14 cellular contexts compared by ENCODE assay signal in genomic region chr4:89048906-89049601, GRCh38. TPM values are rescaled to one million over a fixed set of nuclear protein-coding genes. Genes with fewer than 3 reads are reported as not detected.
DNase-seq lines count a peak whose midpoint lies in the region; ATAC-seq and TF ChIP-seq lines count a peak whose summit lies in the region.
"Had no signal": no experiment of that assay in that cellular context is flagged by ENCODE, and none has a peak within 500 bp of the region (broad histone marks: within the 10 kb centered on the region; RNA-seq: fewer than 3 reads in every experiment).

No MANE protein-coding gene starts in this region.

- no peak overlapping the region for H3K4me2 ChIP-seq in osteoblast (ENCODE audit: insufficient read depth, low read length)
- H3K4me2 ChIP-seq: BLaER1 treated with 17β-estradiol and CSF1 and Interleukin-3, amounts not matched to agents 10 nM and 100 nM; KMS-11 had no signal

- peaks cover 36% of the 10 kb centered on the region for H3K79me2 ChIP-seq in osteoblast (ENCODE audit: insufficient read depth, low read length)

- H3K27ac Mint-ChIP-seq in T-helper 17 cell = no peak overlapping the region
- H3K27ac Mint-ChIP-seq: CD4-positive, CD25-positive, alpha-beta regulatory T cell; H9 had no signal

- H2AFZ ChIP-seq in osteoblast (ENCODE audit: low read length) = no peak overlapping the region

- no peak overlapping the region for H3K4me3 Mint-ChIP-seq in T-helper 17 cell
- H3K4me3 Mint-ChIP-seq: CD4-positive, CD25-positive, alpha-beta regulatory T cell; H9 had no signal

- H3K27me3 ChIP-seq in adipocyte (replicated peaks; ENCODE audit: control insufficient read depth, insufficient read depth, low read length) (no peaks in the 10 kb centered on the region), osteoblast (ENCODE audit: insufficient read depth, low read length) (no peaks in the 10 kb centered on the region)
- H3K27me3 ChIP-seq: BLaER1 treated with 17β-estradiol and CSF1 and Interleukin-3, amounts not matched to agents 10 nM and 100 nM had no signal

- TF ChIP-seq CTCF in AG10803 (conservative IDR thresholded peaks at IDR 0.05; ENCODE audit: low read length) (no peak), osteoblast (IDR thresholded peaks at IDR 0.05; ENCODE audit: extremely low read depth, low read depth, low read length) (no peak)

- H3K36me3 Mint-ChIP-seq in T-helper 17 cell (ENCODE audit: low read depth) = no peaks in the 10 kb centered on the region

- no peaks in the 10 kb centered on the region for H3K27me3 Mint-ChIP-seq in T-helper 17 cell
- H3K27me3 Mint-ChIP-seq: CD4-positive, CD25-positive, alpha-beta regulatory T cell had no signal

- peak; percentile 31 for DNase-seq in AG10803 (ENCODE audit: low read depth)
- DNase-seq in adipocyte (ENCODE audit: low read depth) = peak; percentile 54
- peak; percentile 4 for DNase-seq in fibroblast of gingiva (ENCODE audit: low read depth)
- DNase-seq in osteoblast (ENCODE audit: insufficient read length, low spot score, missing footprints) = peak; percentile 36
- DNase-seq in cerebellar nuclear complex (lab: John Stamatoyannopoulos, UW) = no peak
- DNase-seq in T-helper 17 cell = no peak
- DNase-seq: CD4-positive, CD25-positive, alpha-beta regulatory T cell; DMS53; GOT3; H9 had no signal

- H3K4me3 ChIP-seq in AG10803 (ENCODE audit: low read length) = no peak overlapping the region
- no peak overlapping the region for H3K4me3 ChIP-seq in adipocyte (ENCODE audit: low read length)
- H3K4me3 ChIP-seq in osteoblast (ENCODE audit: insufficient read depth, low read length) = no peak overlapping the region
- H3K4me3 ChIP-seq: BLaER1 treated with 17β-estradiol and CSF1 and Interleukin-3, amounts not matched to agents 10 nM and 100 nM had no signal

- H3K4me1 Mint-ChIP-seq in T-helper 17 cell = no peaks in the 10 kb centered on the region

- H3K9me3 ChIP-seq in adipocyte (ENCODE audit: control insufficient read depth, low read length) (no peaks in the 10 kb centered on the region), osteoblast (ENCODE audit: low read depth, low read length) (no peaks in the 10 kb centered on the region), T-helper 17 cell (ENCODE audit: control insufficient read depth, low read length, poor library complexity, severe bottlenecking) (no peaks in the 10 kb centered on the region)

- no peaks in the 10 kb centered on the region for H4K20me1 ChIP-seq in osteoblast (ENCODE audit: insufficient read depth, low read length)
- H4K20me1 ChIP-seq: BLaER1 treated with 17β-estradiol and CSF1 and Interleukin-3, amounts not matched to agents 10 nM and 100 nM had no signal

- H3K27ac ChIP-seq in osteoblast (ENCODE audit: low read depth, low read length) = no peak overlapping the region
- H3K27ac ChIP-seq: 22Rv1; BLaER1 treated with 17β-estradiol and CSF1 and Interleukin-3, amounts not matched to agents 10 nM and 100 nM; KMS-11 had no signal

- H3K9ac ChIP-seq in adipocyte (ENCODE audit: low read length) = no peak overlapping the region
- H3K9ac ChIP-seq: BLaER1 treated with 17β-estradiol and CSF1 and Interleukin-3, amounts not matched to agents 10 nM and 100 nM; KMS-11 had no signal

- H3K4me1 ChIP-seq in adipocyte (ENCODE audit: control insufficient read depth, insufficient read depth, low read length) = peaks cover 13% of the 10 kb centered on the region
- no peaks in the 10 kb centered on the region for H3K4me1 ChIP-seq in osteoblast (ENCODE audit: insufficient read depth, low read length)

- H3K36me3 ChIP-seq in adipocyte (ENCODE audit: control insufficient read depth, insufficient read depth, low read length, severe bottlenecking) (no peaks in the 10 kb centered on the region), osteoblast (ENCODE audit: insufficient read depth, low read length) (no peaks in the 10 kb centered on the region)
- H3K36me3 ChIP-seq: BLaER1 treated with 17β-estradiol and CSF1 and Interleukin-3, amounts not matched to agents 10 nM and 100 nM had no signal

- ATAC-seq in HG02759 (IDR thresholded peaks at IDR 0.05; ENCODE audit: unreplicated experiment) = no peak
- no peak for ATAC-seq in T-helper 17 cell

RNA-seq across cellular contexts. Expression of gene FAM13A, which starts 7.9 kb away (rescaled TPM):
- total RNA-seq in osteoblast = 18.6 and 18.8 TPM in 2 replicates
- 10 to 100 TPM; 10.8 to 37.5 TPM for total RNA-seq in T-helper 17 cell

Comparison
In these comparisons a context has a peak if more than half of its experiments do, and no peak if none do; other contexts are left out.
1. DNase-seq: peak in AG10803 (single experiment), adipocyte (single experiment), fibroblast of gingiva (single experiment) and osteoblast (single experiment); none in cerebellar nuclear complex (0 of 2) and T-helper 17 cell (0 of 3).